In genomic region chr9:36191290-36191645, GRCh38 we compare ENCODE assay signal across 8 cellular contexts. TPM values are rescaled to one million over a fixed set of nuclear protein-coding genes. Genes with fewer than 3 reads are reported as not detected.
DNase-seq lines count a peak whose midpoint lies in the region; ATAC-seq lines count a peak whose summit lies in the region.

No MANE protein-coding gene starts in this region.

- H3K27me3 Mint-ChIP-seq in central memory CD8-positive, alpha-beta T cell: no peaks in the 10 kb centered on the region

- H3K9me3 Mint-ChIP-seq in central memory CD8-positive, alpha-beta T cell: no peaks in the 10 kb centered on the region

- DNase-seq in UCSD-AML1 (lab: John Stamatoyannopoulos, UW; ENCODE audit: unreplicated experiment): peak; percentile 41
- peak in 1 of 2 donors; percentile 11 for DNase-seq in central memory CD8-positive, alpha-beta T cell (ENCODE audit: low spot score in 2 of 2)
- peak; percentile 24 for DNase-seq in medulla oblongata (ENCODE audit: extremely low spot score)
- peak; percentile 14 for DNase-seq in stimulated activated CD8-positive, alpha-beta memory T cell treated with anti-CD3 and anti-CD28 coated beads, Interleukin-4, amount 100 ng/mL, for 24 hours (ENCODE audit: low read depth)
- DNase-seq in NCI-H2081 treated with DMSO at 0.1 percent for 48 hours (lab: John Stamatoyannopoulos, UW): no peak
- no peak for DNase-seq in H4 (ENCODE audit: low spot score)

- ATAC-seq in GM18909 (IDR thresholded peaks at IDR 0.05; ENCODE audit: poor library complexity, unreplicated experiment): peak; percentile 21
- ATAC-seq in HG03280 (IDR thresholded peaks at IDR 0.05; ENCODE audit: unreplicated experiment): peak; percentile 6
- ATAC-seq in central memory CD8-positive, alpha-beta T cell (replicated peaks; ENCODE audit: extremely low read depth, poor library complexity, severe bottlenecking): peak; percentile 49

- peak overlapping the region; percentile 89 for H3K4me3 Mint-ChIP-seq in central memory CD8-positive, alpha-beta T cell

- H3K27ac Mint-ChIP-seq in central memory CD8-positive, alpha-beta T cell (ENCODE audit: low read depth): peak overlapping the region; percentile 77

- H3K4me1 Mint-ChIP-seq in central memory CD8-positive, alpha-beta T cell: peaks cover 41% of the 10 kb centered on the region

- H3K36me3 Mint-ChIP-seq in central memory CD8-positive, alpha-beta T cell (ENCODE audit: insufficient read depth): peaks cover 16% of the 10 kb centered on the region

RNA-seq across cellular contexts. Expression of gene CLTA, which starts 0.5 kb away (rescaled TPM):
- 441 and 475 TPM in 2 replicates for total RNA-seq in H4 (2014; rRNA removed; shearing (Covaris generic))

RNA-seq across cellular contexts. Expression of gene CCIN, which starts 22.1 kb away (rescaled TPM):
- total RNA-seq in H4 (2014; rRNA removed; shearing (Covaris generic)): 0.17 TPM in 1 of 2 replicates, not detected in the other

RNA-seq across cellular contexts. Expression of gene GLIPR2, which starts 54.7 kb away (rescaled TPM):
- 5.5 and 9.7 TPM in 2 replicates for total RNA-seq in H4 (2014; rRNA removed; shearing (Covaris generic))

Comparison
In these comparisons a context has a peak if more than half of its experiments do, and no peak if none do; other contexts are left out.
1. DNase-seq: peak in UCSD-AML1 (single experiment), medulla oblongata (single experiment) and stimulated activated CD8-positive, alpha-beta memory T cell treated with anti-CD3 and anti-CD28 coated beads, Interleukin-4, amount 100 ng/mL, for 24 hours (single experiment); none in NCI-H2081 treated with DMSO at 0.1 percent for 48 hours (single experiment) and H4 (single experiment).
2. Peak in every context shown above with its lines, with median percentiles within 50 percentile points of each other: ATAC-seq.